In genomic region chr2:99490088-99491065, GRCh38 we compare ENCODE assay signal across 8 cellular contexts. TPM values are rescaled to one million over a fixed set of nuclear protein-coding genes. Genes with fewer than 3 reads are reported as not detected.
A peak's percentile ranks its signal among the peaks of the same experiment; 100 is the strongest.
DNase-seq lines count a peak whose midpoint lies in the region; ATAC-seq and TF ChIP-seq lines count a peak whose summit lies in the region.

No MANE protein-coding gene starts in this region.

- H3K4me3 ChIP-seq in brain microvascular endothelial cell (ENCODE audit: low read depth, low read length) (peak overlapping the region; percentile 83), iPS DF 6.9 (ENCODE audit: low read length) (peak overlapping the region; percentile 81; the same call in 1 of the 2 replicates), sigmoid colon (peak overlapping the region; percentile 61 to 99 (median 96))

- H3K4me1 ChIP-seq in iPS DF 6.9 (ENCODE audit: control insufficient read depth, insufficient read depth, low read length) (no peaks in the 10 kb centered on the region), sigmoid colon (peaks cover 0 to 29% (median 19%) of the 10 kb centered on the region in 4 donors)

- H3K36me3 ChIP-seq in brain microvascular endothelial cell (replicated peaks) (no peaks in the 10 kb centered on the region), iPS DF 6.9 (ENCODE audit: control insufficient read depth, insufficient read depth, low read length) (no peaks in the 10 kb centered on the region), sigmoid colon (no peaks in the 10 kb centered on the region)

- no peak for TF ChIP-seq EP300 in sigmoid colon (IDR thresholded peaks at IDR 0.05)

- no peak for TF ChIP-seq POLR2A in sigmoid colon (IDR thresholded peaks at IDR 0.05)

- ATAC-seq in GM18519 (IDR thresholded peaks at IDR 0.05; ENCODE audit: low FRiP score, unreplicated experiment) (peak; percentile 70), HG03066 (IDR thresholded peaks at IDR 0.05; ENCODE audit: low read depth, unreplicated experiment) (peak; percentile 77)

- intact Hi-C loops in sigmoid colon (cut with DNase I) = loop anchor here (2.0 to 10.0 kb wide), 2 partner anchors 154 to 336 kb away; partner anchors contain the start of genes EIF5B, LIPT1, TSGA10 and TXNDC9

- H3K9me3 ChIP-seq in iPS DF 6.9 (ENCODE audit: control insufficient read depth, insufficient read depth, low read length) (no peaks in the 10 kb centered on the region), sigmoid colon (no peaks in the 10 kb centered on the region)

- H3K27me3 ChIP-seq in brain microvascular endothelial cell (replicated peaks) = no peaks in the 10 kb centered on the region
- no peaks in the 10 kb centered on the region for H3K27me3 ChIP-seq in iPS DF 6.9 (ENCODE audit: control insufficient read depth, insufficient read depth, low read length)
- H3K27me3 ChIP-seq in sigmoid colon = no peaks in the 10 kb centered on the region

- no CpG with 5 or more reads among the region's 81 CpGs for WGBS in iPS DF 6.9 (ENCODE audit: insufficient coverage, insufficient read length)
- WGBS in sigmoid colon, 2 donors = 1 to 2% methylated on average over 81 of the region's 81 CpGs

- peak overlapping the region; percentile 90 for H3K27ac ChIP-seq in brain microvascular endothelial cell
- no peak overlapping the region for H3K27ac ChIP-seq in iPS DF 6.9 (ENCODE audit: low read length)
- peak overlapping the region; percentile 95 to 100 (median 98) for H3K27ac ChIP-seq in sigmoid colon

- TF ChIP-seq CTCF in brain microvascular endothelial cell (IDR thresholded peaks at IDR 0.05; ENCODE audit: low read depth, low read length, missing control alignments) = peak; percentile 74
- peak; percentile 68 to 89 (median 70) for TF ChIP-seq CTCF in sigmoid colon (IDR thresholded peaks at IDR 0.05)

- DNase-seq in 8988T = peak; percentile 93
- DNase-seq in NCI-H2107 (lab: John Stamatoyannopoulos, UW) = peak; percentile 81
- DNase-seq in UCSD-AML1 (lab: John Stamatoyannopoulos, UW; ENCODE audit: unreplicated experiment) = peak; percentile 96
- peak; percentile 88 for DNase-seq in brain microvascular endothelial cell
- peak; percentile 82 for DNase-seq in iPS DF 6.9 (ENCODE audit: low read depth, low spot score)
- DNase-seq in sigmoid colon = peak; percentile 95

- in situ Hi-C loops in brain microvascular endothelial cell (cut with HindIII; ENCODE audit: low pct_ligation_motif_present, low sequenced_read_pairs) = no loop called here

RNA-seq across cellular contexts. Expression of gene REV1, which starts 0.6 kb away (rescaled TPM):
- 10 to 100 TPM; 41.7 to 73.1 (median 46.7) TPM for total RNA-seq in sigmoid colon
- 10 to 100 TPM in 1 of 3 donors, 1 to 10 TPM in 2; 7.2 to 16.2 (median 7.2) TPM for polyA plus RNA-seq in sigmoid colon
